ENCODE assay signal across 11 cellular contexts in genomic region chr16:2469399-2470233, GRCh38. TPM values are rescaled to one million over a fixed set of nuclear protein-coding genes. Genes with fewer than 3 reads are reported as not detected.
A peak's percentile ranks its signal among the peaks of the same experiment; 100 is the strongest.
DNase-seq lines count a peak whose midpoint lies in the region; ATAC-seq lines count a peak whose summit lies in the region.
"Had no signal": no experiment of that assay in that cellular context is flagged by ENCODE, and none has a peak within 500 bp of the region (broad histone marks: within the 10 kb centered on the region; RNA-seq: fewer than 3 reads in every experiment).

No MANE protein-coding gene starts in this region.

- POLR2A ChIA-PET in T-cell (lab: Charles Lee): no interaction called here

- ATAC-seq in T-cell (replicated peaks in 1 of 4): no peak
- ATAC-seq: left colon had no signal

- H3K9me3 Mint-ChIP-seq in T-cell: no peaks in the 10 kb centered on the region

- DNase-seq in 8988T (peak; percentile 71), COLO668 (lab: John Stamatoyannopoulos, UW; ENCODE audit: unreplicated experiment) (peak; percentile 21), NCI-H69 (lab: John Stamatoyannopoulos, UW) (peak; percentile 71), epidermal melanocyte (ENCODE audit: insufficient read length, low spot score) (peak; percentile 28), T-cell (no peak), OCI-M2 (lab: John Stamatoyannopoulos, UW; ENCODE audit: unreplicated experiment) (no peak), hepatic stellate cell (ENCODE audit: low spot score) (no peak), SW480 (ENCODE audit: low spot score) (no peak)
- DNase-seq: left colon; stimulated activated naive CD4-positive, alpha-beta T cell; T-helper 1 cell had no signal

- no peaks in the 10 kb centered on the region for H3K36me3 Mint-ChIP-seq in T-cell

- H3K4me3 Mint-ChIP-seq in T-cell: peak overlapping the region in 1 of 3 donors; percentile 8

- H3K27me3 Mint-ChIP-seq in T-cell: peaks cover 14 to 36% of the 10 kb centered on the region in 2 donors

- no peak overlapping the region for H3K27ac Mint-ChIP-seq in T-cell

- CTCF ChIA-PET in T-cell (lab: Charles Lee): interaction anchor here in 1 of 2 donors (0.5 kb wide), 1 partner anchor 41 kb away, joined by 5 read pairs; no protein-coding TSS in a partner anchor

- H3K4me1 Mint-ChIP-seq in T-cell: peaks cover 10 to 22% (median 11%) of the 10 kb centered on the region in 3 donors

RNA-seq across cellular contexts. Expression of gene NTN3, which starts 1.5 kb away (rescaled TPM):
- total RNA-seq in T-cell: not detected
- total RNA-seq: left colon had no signal

RNA-seq across cellular contexts. Expression of gene TBC1D24, which starts 5.3 kb away (rescaled TPM):
- total RNA-seq in T-cell: 10 to 100 TPM in 3 of 5 donors, 1 to 10 TPM in 2; 8.3 to 22.2 (median 10.7) TPM

RNA-seq across cellular contexts. Expression of gene TEDC2, which starts 9.7 kb away (rescaled TPM):
- total RNA-seq in T-cell: 1 to 10 TPM in 2 of 5 donors, under 1 TPM in 3; 0.85 to 1.8 (median 0.93) TPM

RNA-seq across cellular contexts. Expression of gene CCNF, which starts 40.4 kb away (rescaled TPM):
- 1 to 10 TPM; 3.5 to 5.1 (median 4.0) TPM for total RNA-seq in T-cell

RNA-seq across cellular contexts. Expression of gene ATP6V0C, which starts 44.1 kb away (rescaled TPM):
- total RNA-seq in T-cell: 100 to 1,000 TPM; 122 to 161 (median 128) TPM

Comparison
In these comparisons a context has a peak if more than half of its experiments do, and no peak if none do; other contexts are left out.
1. DNase-seq: peak in 8988T (single experiment), COLO668 (single experiment), NCI-H69 (single experiment) and epidermal melanocyte (single experiment); none in T-cell (0 of 34), OCI-M2 (single experiment), hepatic stellate cell (single experiment) and SW480 (single experiment).